18 cellular contexts compared by ENCODE assay signal in the genomic region with DNA sequence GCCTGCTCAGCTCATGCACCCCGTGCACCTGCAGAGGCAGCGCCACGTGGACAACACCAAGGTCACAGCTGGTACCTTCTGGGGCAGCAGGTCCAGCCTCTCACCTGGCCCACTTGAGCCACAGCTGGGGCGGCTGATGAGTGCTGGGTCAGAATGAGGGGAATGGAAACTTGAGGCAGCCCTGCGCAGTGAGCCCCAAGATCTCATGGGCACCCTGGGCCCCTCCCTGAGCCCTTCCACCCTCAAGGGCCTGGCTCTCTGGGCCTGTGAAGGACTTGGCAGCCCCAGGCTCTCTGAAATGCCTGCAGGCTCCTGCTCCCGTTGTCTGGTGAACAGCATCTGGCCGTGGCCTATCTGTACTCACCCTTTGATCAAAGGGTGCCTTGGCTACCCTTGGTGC.
A peak's percentile ranks its signal among the peaks of the same experiment; 100 is the strongest.
DNase-seq lines count a peak whose midpoint lies in the region; ATAC-seq and TF ChIP-seq lines count a peak whose summit lies in the region.
"Had no signal": no experiment of that assay in that cellular context is flagged by ENCODE, and none has a peak within 500 bp of the region (broad histone marks: within the 10 kb centered on the region; RNA-seq: fewer than 3 reads in every experiment).

No MANE protein-coding gene starts in this region.

- no peak for TF ChIP-seq CTCF in coronary artery (IDR thresholded peaks at IDR 0.05)
- TF ChIP-seq CTCF in mesothelial cell of epicardium (IDR thresholded peaks at IDR 0.05; ENCODE audit: unreplicated experiment): no peak
- no peak for TF ChIP-seq CTCF in upper lobe of right lung (IDR thresholded peaks at IDR 0.05)
- no peak for TF ChIP-seq CTCF in GM13977 (IDR thresholded peaks at IDR 0.05; ENCODE audit: extremely low read depth, insufficient read depth, missing control alignments)

- peak; percentile 50 for DNase-seq in activated effector memory CD4-positive, alpha-beta T cell treated with anti-CD3 and anti-CD28 coated beads, Interleukin-2, amount 50 U/mL, for 16 hours
- no peak for DNase-seq in activated effector memory CD4-positive, alpha-beta T cell treated with Interleukin-2 at 50 U/mL for 16 hours
- peak; percentile 57 for DNase-seq in coronary artery (ENCODE audit: low spot score)
- peak; percentile 13 to 34 for DNase-seq in mesothelial cell of epicardium (ENCODE audit: low spot score in 2 of 2, unreplicated experiment in 2 of 2)
- peak; percentile 36 for DNase-seq in upper lobe of right lung
- no peak for DNase-seq in NCI-H1048 (lab: John Stamatoyannopoulos, UW)
- DNase-seq in NCI-H1105 treated with DMSO at 0.1 percent for 48 hours (lab: John Stamatoyannopoulos, UW): no peak
- no peak for DNase-seq in GM13977 (ENCODE audit: low spot score)
- DNase-seq: DMS 273 treated with DMSO at 0.1 percent for 48 hours, GF-D8, HFFc6, MM.1S, NCI-H1105, NCI-H1694 treated with DMSO at 0.1 percent for 48 hours, NCI-H226, NCI-H526, SHP77 treated with DMSO at 0.1 percent for 48 hours had no signal

- no peaks in the 10 kb centered on the region for H3K4me1 Mint-ChIP-seq in mesothelial cell of epicardium

- H3K9me3 Mint-ChIP-seq in mesothelial cell of epicardium: no peaks in the 10 kb centered on the region

- peak; percentile 14 for ATAC-seq in upper lobe of right lung

- H3K4me3 ChIP-seq in coronary artery (no peak overlapping the region), upper lobe of right lung (no peak overlapping the region)

- H3K4me3 Mint-ChIP-seq in mesothelial cell of epicardium: no peak overlapping the region
- H3K4me3 Mint-ChIP-seq: HFFc6 had no signal

- peaks cover 5% of the 10 kb centered on the region for H3K27me3 Mint-ChIP-seq in mesothelial cell of epicardium (ENCODE audit: low read depth)

- H3K27ac ChIP-seq in coronary artery (no peak overlapping the region), upper lobe of right lung (no peak overlapping the region)
- H3K27ac ChIP-seq: C4-2B had no signal

- no peaks in the 10 kb centered on the region for H3K36me3 ChIP-seq in upper lobe of right lung

- no peak overlapping the region for H3K27ac Mint-ChIP-seq in mesothelial cell of epicardium
- H3K27ac Mint-ChIP-seq: HFFc6 had no signal

- H3K36me3 Mint-ChIP-seq in mesothelial cell of epicardium: no peaks in the 10 kb centered on the region

- intact Hi-C loops in upper lobe of right lung (cut with DNase I): no loop called here

- in situ Hi-C loops in GM13977 (cut with MboI; ENCODE audit: low pct_unique_long_range_greater_than_20kb, low sequenced_read_pairs, unreplicated experiment): no loop called here

- H3K27me3 ChIP-seq in upper lobe of right lung: no peaks in the 10 kb centered on the region

- no peaks in the 10 kb centered on the region for H3K4me1 ChIP-seq in upper lobe of right lung

- H3K9me3 ChIP-seq in upper lobe of right lung: no peaks in the 10 kb centered on the region

Comparison
In these comparisons a context has a peak if more than half of its experiments do, and no peak if none do; other contexts are left out.
1. DNase-seq: peak in activated effector memory CD4-positive, alpha-beta T cell treated with anti-CD3 and anti-CD28 coated beads, Interleukin-2, amount 50 U/mL, for 16 hours (single experiment), coronary artery (single experiment), mesothelial cell of epicardium (2 of 2) and upper lobe of right lung (single experiment); none in activated effector memory CD4-positive, alpha-beta T cell treated with Interleukin-2 at 50 U/mL for 16 hours (single experiment), NCI-H1048 (single experiment), NCI-H1105 treated with DMSO at 0.1 percent for 48 hours (single experiment) and GM13977 (single experiment).